Comparison of ENCODE assay signal across 10 cellular contexts in the genomic region with DNA sequence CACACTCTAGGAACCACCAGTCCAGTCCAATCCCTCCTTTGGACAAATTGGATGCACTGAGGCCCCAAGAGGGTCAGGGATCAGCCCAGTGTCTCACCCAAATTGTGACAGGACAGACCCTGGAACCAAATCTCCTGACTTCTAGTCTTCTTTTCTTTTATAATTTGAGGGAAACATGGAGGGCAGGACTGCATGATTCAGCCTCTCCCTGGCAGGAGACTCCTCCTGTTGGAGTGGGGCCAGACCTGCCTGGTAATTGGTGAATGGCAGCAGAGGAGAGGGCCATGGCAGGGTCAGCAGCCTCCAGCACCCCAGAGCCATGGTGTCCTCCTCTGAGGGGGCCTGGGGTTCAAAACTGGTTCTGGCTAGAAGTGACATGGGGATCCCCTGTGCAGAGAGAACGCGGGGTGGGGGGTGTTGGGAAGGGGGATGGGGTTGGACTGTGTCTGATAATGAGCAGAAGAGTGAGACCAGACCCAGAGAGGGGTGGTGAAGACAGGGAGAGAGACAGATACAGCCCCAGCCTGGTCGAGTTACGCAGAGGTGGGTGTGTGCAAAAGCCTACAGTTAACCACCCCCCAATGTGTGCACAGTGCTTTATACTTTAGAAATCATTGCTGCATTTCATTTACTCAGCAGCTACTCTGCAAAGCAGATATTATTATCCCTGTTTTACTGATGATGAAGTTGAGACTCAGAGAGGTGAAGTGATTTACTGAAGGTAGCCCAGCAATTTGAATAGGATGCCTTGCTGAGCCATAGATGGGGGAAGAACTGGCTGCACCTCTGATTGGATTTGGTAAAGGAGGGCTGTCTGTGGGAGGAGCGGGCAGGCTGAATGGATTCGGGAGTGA. TPM values are rescaled to one million over a fixed set of nuclear protein-coding genes. Genes with fewer than 3 reads are reported as not detected.
A peak's percentile ranks its signal among the peaks of the same experiment; 100 is the strongest.
DNase-seq lines count a peak whose midpoint lies in the region; TF ChIP-seq lines count a peak whose summit lies in the region.
"Had no signal": no experiment of that assay in that cellular context is flagged by ENCODE, and none has a peak within 500 bp of the region (broad histone marks: within the 10 kb centered on the region; RNA-seq: fewer than 3 reads in every experiment).

No MANE protein-coding gene starts in this region.

- CTCF ChIA-PET in Calu3 (lab: Charles Lee): no interaction called here
- CTCF ChIA-PET in SK-N-SH (lab: Yijun Ruan, JAX): interaction anchor here (1.6 to 3.1 kb wide), 3 partner anchors 10 to 21 kb away, joined by 7 to 8 read pairs (median 7); no protein-coding TSS in a partner anchor

- H2AFZ ChIP-seq in SK-N-SH (ENCODE audit: low read depth): peak overlapping the region; percentile 83

- peaks cover 39% of the 10 kb centered on the region for H3K36me3 Mint-ChIP-seq in Calu3 (ENCODE audit: insufficient read depth, unreplicated experiment)
- H3K36me3 Mint-ChIP-seq in CD14-positive monocyte: no peaks in the 10 kb centered on the region

- TF ChIP-seq POLR2A in prostate gland (IDR thresholded peaks at IDR 0.05): no peak
- TF ChIP-seq POLR2A in lower leg skin (IDR thresholded peaks at IDR 0.05): no peak

- no peaks in the 10 kb centered on the region for H3K9me3 Mint-ChIP-seq in Calu3 (ENCODE audit: low read depth, unreplicated experiment)
- no peaks in the 10 kb centered on the region for H3K9me3 Mint-ChIP-seq in CD14-positive monocyte
- H3K9me3 Mint-ChIP-seq: central memory CD8-positive, alpha-beta T cell had no signal

- in situ Hi-C loops in HAP-1 (cut with MboI; ENCODE audit: low sequenced_read_pairs): no loop called here

- H3K27ac Mint-ChIP-seq in Calu3 (ENCODE audit: unreplicated experiment): peak overlapping the region; percentile 75
- peak overlapping the region in 1 of 7 donors; percentile 75 for H3K27ac Mint-ChIP-seq in CD14-positive monocyte

- TF ChIP-seq RAD21 in SK-N-SH (IDR thresholded peaks at IDR 0.05; ENCODE audit: low read length): peak; percentile 18; the same call in 1 of the 2 replicates

- peak overlapping the region; percentile 57 for H3K4me2 ChIP-seq in SK-N-SH

- no TSS peak for BruUV-seq in Calu3 (replicated peaks; lab: Mats Ljungman, UMichigan)

- peak overlapping the region; percentile 68 to 94 for H3K27ac ChIP-seq in SK-N-SH (ENCODE audit: low read depth in 2 of 2, low read length in 1 of 2)
- H3K27ac ChIP-seq in prostate gland: peak overlapping the region; percentile 73 to 76

- H3K27me3 ChIP-seq in SK-N-SH (ENCODE audit: insufficient read depth): no peaks in the 10 kb centered on the region
- H3K27me3 ChIP-seq in prostate gland (replicated peaks; ENCODE audit: insufficient read depth): no peaks in the 10 kb centered on the region
- no peaks in the 10 kb centered on the region for H3K27me3 ChIP-seq in HAP-1 (ENCODE audit: low read depth)

- H3K4me1 Mint-ChIP-seq in Calu3 (ENCODE audit: low read depth, unreplicated experiment): peaks cover 70% of the 10 kb centered on the region
- peaks cover 25% of the 10 kb centered on the region for H3K4me1 Mint-ChIP-seq in CD14-positive monocyte
- H3K4me1 Mint-ChIP-seq: central memory CD8-positive, alpha-beta T cell had no signal

- POLR2A ChIA-PET in SK-N-SH (lab: Yijun Ruan, JAX): no interaction called here

- H3K27me3 Mint-ChIP-seq in Calu3 (ENCODE audit: unreplicated experiment): no peaks in the 10 kb centered on the region
- H3K27me3 Mint-ChIP-seq in CD14-positive monocyte (ENCODE audit: low read depth in 3 of 3): peaks cover 2 to 12% (median 10%) of the 10 kb centered on the region in 3 donors

- no peak overlapping the region; the same call in 1 of the 2 replicates for H3K9ac ChIP-seq in SK-N-SH

- DNase-seq in Calu3 (peak; percentile 89), SK-N-SH (peak; percentile 84), foreskin fibroblast (peak; percentile 61 to 84), prostate gland (ENCODE audit: low spot score) (peak; percentile 58), NCI-H1105 treated with DMSO at 0.1 percent for 48 hours (lab: John Stamatoyannopoulos, UW) (no peak), HAP-1 (ENCODE audit: low spot score in 2 of 2) (no peak), lower leg skin (ENCODE audit: low spot score in 2 of 2) (no peak), CD14-positive monocyte (ENCODE audit: low spot score) (no peak)
- DNase-seq: NCI-H1105 had no signal

- no peaks in the 10 kb centered on the region for H3K9me2 ChIP-seq in SK-N-SH

- peaks cover 45 to 61% of the 10 kb centered on the region in 2 experiments for H3K4me1 ChIP-seq in SK-N-SH (ENCODE audit: control insufficient read depth in 1 of 2, insufficient read depth in 2 of 2, low read depth in 1 of 2, low read length in 1 of 2)
- peaks cover 6% of the 10 kb centered on the region for H3K4me1 ChIP-seq in prostate gland (replicated peaks)
- H3K4me1 ChIP-seq in HAP-1: peaks cover 8% of the 10 kb centered on the region

- no peak for TF ChIP-seq CTCF in Calu3 (IDR thresholded peaks at IDR 0.05; ENCODE audit: unreplicated experiment)
- TF ChIP-seq CTCF in SK-N-SH (IDR thresholded peaks at IDR 0.05): no peak
- no peak for TF ChIP-seq CTCF in foreskin fibroblast (IDR thresholded peaks at IDR 0.05; ENCODE audit: low read depth, low read length)
- no peak for TF ChIP-seq CTCF in prostate gland (IDR thresholded peaks at IDR 0.05)
- TF ChIP-seq CTCF in lower leg skin (IDR thresholded peaks at IDR 0.05): no peak
- no peak for TF ChIP-seq CTCF in CD14-positive monocyte (IDR thresholded peaks at IDR 0.05)

- H3F3A ChIP-seq in SK-N-SH (replicated peaks; ENCODE audit: insufficient read depth): peaks cover 44% of the 10 kb centered on the region

- no peaks in the 10 kb centered on the region for H3K9me3 ChIP-seq in SK-N-SH
- no peaks in the 10 kb centered on the region for H3K9me3 ChIP-seq in prostate gland
- H3K9me3 ChIP-seq in HAP-1: no peaks in the 10 kb centered on the region

- 0 out of 2 replicates have a peak, but pooled peaks cover under 1% of the 10 kb centered on the region for H3K79me2 ChIP-seq in SK-N-SH (ENCODE audit: insufficient read depth)

- WGBS in SK-N-SH (ENCODE audit: low lambda C conversion rate): 35% methylated on average over 6 of the region's 6 CpGs
- 65% methylated on average over 6 of the region's 6 CpGs for WGBS in prostate gland
- WGBS in lower leg skin, 2 donors: 66 to 71% methylated on average over 6 of the region's 6 CpGs

- peak in 1 of 2 experiments; percentile 38; a peak in 1 of 4 replicates for TF ChIP-seq EP300 in SK-N-SH (IDR thresholded peaks at IDR 0.05; ENCODE audit: borderline replicate concordance in 1 of 2, low read depth in 1 of 2, low read length in 1 of 2)

- H4K20me1 ChIP-seq in SK-N-SH (ENCODE audit: insufficient read depth): no peaks in the 10 kb centered on the region

- no peak overlapping the region for H3K4me3 ChIP-seq in SK-N-SH (ENCODE audit: low read depth in 2 of 2, low read length in 1 of 2)
- no peak overlapping the region for H3K4me3 ChIP-seq in foreskin fibroblast (ENCODE audit: low read depth in 1 of 2, low read length in 2 of 2)
- no peak overlapping the region for H3K4me3 ChIP-seq in prostate gland
- H3K4me3 ChIP-seq in HAP-1: no peak overlapping the region
- H3K4me3 ChIP-seq in lower leg skin (ENCODE audit: low read depth, poor library complexity, severe bottlenecking): no peak overlapping the region

- H3K36me3 ChIP-seq in SK-N-SH (replicated peaks in 1 of 2; ENCODE audit: control insufficient read depth in 1 of 2, insufficient read depth in 2 of 2, low read length in 1 of 2) (no peaks in the 10 kb centered on the region), prostate gland (no peaks in the 10 kb centered on the region), HAP-1 (replicated peaks) (no peaks in the 10 kb centered on the region)

- intact Hi-C loops in Calu3 (cut with micrococcal nuclease; ENCODE audit: unreplicated experiment): loop anchor here (1.0 to 10.0 kb wide), 2 partner anchors 20 to 182 kb away; no protein-coding TSS in a partner anchor
- intact Hi-C loops in prostate gland (cut with DNase I): no loop called here
- intact Hi-C loops in lower leg skin (cut with DNase I; ENCODE audit: low total_unique reads): no loop called here
- intact Hi-C loops in CD14-positive monocyte (cut with micrococcal nuclease): no loop called here

- H3K4me3 Mint-ChIP-seq in Calu3 (ENCODE audit: low read depth, unreplicated experiment): peak overlapping the region; percentile 41
- H3K4me3 Mint-ChIP-seq in CD14-positive monocyte: no peak overlapping the region
- H3K4me3 Mint-ChIP-seq: central memory CD8-positive, alpha-beta T cell had no signal

TF ChIP-seq in SK-N-SH, 30 proteins besides CTCF, POLR2A, EP300 and RAD21 (continues in another document):
- TF ChIP-seq MEF2A (IDR thresholded peaks at IDR 0.05; ENCODE audit: borderline replicate concordance, low read depth) (no peak), FOXM1 (IDR thresholded peaks at IDR 0.05; ENCODE audit: low read depth) (no peak)
- TF ChIP-seq, protein P1, sequence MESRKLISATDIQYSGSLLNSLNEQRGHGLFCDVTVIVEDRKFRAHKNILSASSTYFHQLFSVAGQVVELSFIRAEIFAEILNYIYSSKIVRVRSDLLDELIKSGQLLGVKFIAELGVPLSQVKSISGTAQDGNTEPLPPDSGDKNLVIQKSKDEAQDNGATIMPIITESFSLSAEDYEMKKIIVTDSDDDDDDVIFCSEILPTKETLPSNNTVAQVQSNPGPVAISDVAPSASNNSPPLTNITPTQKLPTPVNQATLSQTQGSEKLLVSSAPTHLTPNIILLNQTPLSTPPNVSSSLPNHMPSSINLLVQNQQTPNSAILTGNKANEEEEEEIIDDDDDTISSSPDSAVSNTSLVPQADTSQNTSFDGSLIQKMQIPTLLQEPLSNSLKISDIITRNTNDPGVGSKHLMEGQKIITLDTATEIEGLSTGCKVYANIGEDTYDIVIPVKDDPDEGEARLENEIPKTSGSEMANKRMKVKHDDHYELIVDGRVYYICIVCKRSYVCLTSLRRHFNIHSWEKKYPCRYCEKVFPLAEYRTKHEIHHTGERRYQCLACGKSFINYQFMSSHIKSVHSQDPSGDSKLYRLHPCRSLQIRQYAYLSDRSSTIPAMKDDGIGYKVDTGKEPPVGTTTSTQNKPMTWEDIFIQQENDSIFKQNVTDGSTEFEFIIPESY (IDR thresholded peaks at IDR 0.05; ENCODE audit: borderline replicate concordance, low read depth): no peak

RNA-seq across cellular contexts. Expression of a gene that starts 3.8 kb away (rescaled TPM):
- total RNA-seq in Calu3 (2022): 0.92 and 2.5 TPM in 2 replicates
- 3.0 and 5.1 TPM in 2 replicates for polyA plus RNA-seq in SK-N-SH (2012; rRNA removed)
- polyA plus RNA-seq in SK-N-SH (2012; cell fraction: cytosol; rRNA removed): 3.3 and 4.5 TPM in 2 replicates
- polyA plus RNA-seq in SK-N-SH (2012; cell fraction: nucleus; rRNA removed): 9.8 and 14.0 TPM in 2 replicates
- total RNA-seq in prostate gland: 10 to 100 TPM; 13.7 to 61.0 TPM
- 1 to 10 TPM; 3.8 to 8.5 (median 4.2) TPM for total RNA-seq in lower leg skin
- not detected for polyA plus RNA-seq in CD14-positive monocyte

RNA-seq across cellular contexts. Expression of a gene that starts 24.4 kb away (rescaled TPM):
- not detected in 2 replicates for total RNA-seq in Calu3 (2022)
- 0.26 and 0.41 TPM in 2 replicates for polyA plus RNA-seq in SK-N-SH (2012; rRNA removed)
- 0.31 and 0.35 TPM in 2 replicates for polyA plus RNA-seq in SK-N-SH (2012; cell fraction: cytosol; rRNA removed)
- 0.48 and 0.67 TPM in 2 replicates for polyA plus RNA-seq in SK-N-SH (2012; cell fraction: nucleus; rRNA removed)
- 10 to 100 TPM in 1 of 2 donors, 1 to 10 TPM in 1; 1.2 to 14.1 TPM for total RNA-seq in prostate gland
- under 1 TPM in 1 of 4 donors, not detected in 3; 0.10 TPM for total RNA-seq in lower leg skin
- polyA plus RNA-seq in CD14-positive monocyte: not detected

Comparison
In these comparisons a context has a peak if more than half of its experiments do, and no peak if none do; other contexts are left out.
1. DNase-seq: peak in Calu3 (single experiment), SK-N-SH (single experiment), foreskin fibroblast (2 of 2) and prostate gland (single experiment); none in NCI-H1105 treated with DMSO at 0.1 percent for 48 hours (single experiment), HAP-1 (0 of 2), lower leg skin (0 of 2) and CD14-positive monocyte (single experiment).